In genomic region chr7:5659584-5659983, GRCh38 we compare ENCODE assay signal across 17 cellular contexts.
DNase-seq lines count a peak whose midpoint lies in the region; ATAC-seq and TF ChIP-seq lines count a peak whose summit lies in the region.
"Had no signal": no experiment of that assay in that cellular context is flagged by ENCODE, and none has a peak within 500 bp of the region (broad histone marks: within the 10 kb centered on the region; RNA-seq: fewer than 3 reads in every experiment).

No MANE protein-coding gene starts in this region.

- intact Hi-C loops in left colon (cut with DNase I, micrococcal nuclease) = no loop called here
- intact Hi-C loops in upper lobe of right lung (cut with DNase I) = no loop called here
- intact Hi-C loops in thyroid gland (cut with DNase I) = no loop called here

- DNase-seq in chondrocyte (ENCODE audit: low spot score) (peak; percentile 12), left colon (no peak), upper lobe of right lung (no peak), Kasumi-1 (lab: John Stamatoyannopoulos, UW) (no peak), thyroid gland (no peak), RKO (ENCODE audit: low spot score) (no peak)
- no peak for DNase-seq in activated CD8-positive, alpha-beta memory T cell treated with anti-CD3 and anti-CD28 coated beads, Interleukin-2, amount 10 ng/mL, durations not matched to agents 7 days and 5 days
- DNase-seq: C1 segment of cervical spinal cord; Calu3; CD4-positive, alpha-beta memory T cell; COR-L47; DMS53; DMS79 treated with DMSO at 0.1 percent for 48 hours; GF-D8; H7; HCEC 1CT had no signal

- H3K27me3 ChIP-seq in neutrophil = no peaks in the 10 kb centered on the region
- no peaks in the 10 kb centered on the region for H3K27me3 ChIP-seq in upper lobe of right lung
- H3K27me3 ChIP-seq in thyroid gland = no peaks in the 10 kb centered on the region

- 93 to 94% methylated on average over 2 of the region's 2 CpGs for WGBS in thyroid gland, 2 donors

- CTCF ChIA-PET in activated CD8-positive, alpha-beta memory T cell treated with anti-CD3 and anti-CD28 coated beads, Interleukin-2, amount 10 ng/mL, durations not matched to agents 7 days and 5 days (lab: Charles Lee) = interaction anchor here (0.6 to 2.1 kb wide), 5 partner anchors 18 to 165 kb away, joined by 3 to 6 read pairs (median 3); no protein-coding TSS in a partner anchor

- H3K4me1 ChIP-seq in neutrophil (ENCODE audit: control insufficient read depth in 1 of 2, insufficient read depth in 1 of 2, low read depth in 1 of 2, low read length in 1 of 2) (peaks cover 17 to 20% of the 10 kb centered on the region in 2 experiments), upper lobe of right lung (peaks cover 16% of the 10 kb centered on the region), thyroid gland (no peaks in the 10 kb centered on the region)

- H3K9me3 ChIP-seq in neutrophil = no peaks in the 10 kb centered on the region
- no peaks in the 10 kb centered on the region for H3K9me3 ChIP-seq in upper lobe of right lung
- no peaks in the 10 kb centered on the region for H3K9me3 ChIP-seq in thyroid gland

- no peaks in the 10 kb centered on the region for H3K9me3 Mint-ChIP-seq in chondrocyte (ENCODE audit: low read depth)
- no peaks in the 10 kb centered on the region for H3K9me3 Mint-ChIP-seq in activated CD8-positive, alpha-beta memory T cell treated with anti-CD3 and anti-CD28 coated beads, Interleukin-2, amount 10 ng/mL, durations not matched to agents 7 days and 5 days (ENCODE audit: low read depth)
- H3K9me3 Mint-ChIP-seq: CD4-positive, alpha-beta memory T cell had no signal

- no peak for TF ChIP-seq POLR2A in thyroid gland (IDR thresholded peaks at IDR 0.05)

- H3K4me3 ChIP-seq in neutrophil (ENCODE audit: low read depth in 1 of 2, low read length in 1 of 2) (no peak overlapping the region), upper lobe of right lung (no peak overlapping the region), thyroid gland (replicated peaks in 1 of 3) (no peak overlapping the region)

- peak; percentile 84 for ATAC-seq in left colon
- ATAC-seq in upper lobe of right lung = peak; percentile 62
- no peak for ATAC-seq in activated CD8-positive, alpha-beta memory T cell treated with anti-CD3 and anti-CD28 coated beads, Interleukin-2, amount 10 ng/mL, durations not matched to agents 7 days and 5 days

- TF ChIP-seq CTCF in chondrocyte (IDR thresholded peaks at IDR 0.05) = no peak
- no peak for TF ChIP-seq CTCF in neutrophil (IDR thresholded peaks at IDR 0.05)
- no peak for TF ChIP-seq CTCF in upper lobe of right lung (IDR thresholded peaks at IDR 0.05)
- TF ChIP-seq CTCF in thyroid gland (IDR thresholded peaks at IDR 0.05) = no peak

- H3K27me3 Mint-ChIP-seq in chondrocyte (ENCODE audit: low read depth) = no peaks in the 10 kb centered on the region
- H3K27me3 Mint-ChIP-seq in activated CD8-positive, alpha-beta memory T cell treated with anti-CD3 and anti-CD28 coated beads, Interleukin-2, amount 10 ng/mL, durations not matched to agents 7 days and 5 days = no peaks in the 10 kb centered on the region
- H3K27me3 Mint-ChIP-seq: CD4-positive, alpha-beta memory T cell had no signal

- H3K27ac Mint-ChIP-seq in chondrocyte (ENCODE audit: unreplicated experiment) = no peak overlapping the region
- H3K27ac Mint-ChIP-seq in activated CD8-positive, alpha-beta memory T cell treated with anti-CD3 and anti-CD28 coated beads, Interleukin-2, amount 10 ng/mL, durations not matched to agents 7 days and 5 days = no peak overlapping the region

- H3K27ac ChIP-seq in neutrophil = peak overlapping the region; percentile 13
- no peak overlapping the region for H3K27ac ChIP-seq in upper lobe of right lung
- no peak overlapping the region for H3K27ac ChIP-seq in thyroid gland

- H3K4me1 Mint-ChIP-seq in chondrocyte (ENCODE audit: low read depth) = no peaks in the 10 kb centered on the region
- peaks cover 23% of the 10 kb centered on the region for H3K4me1 Mint-ChIP-seq in activated CD8-positive, alpha-beta memory T cell treated with anti-CD3 and anti-CD28 coated beads, Interleukin-2, amount 10 ng/mL, durations not matched to agents 7 days and 5 days

- no peak overlapping the region for H3K4me3 Mint-ChIP-seq in chondrocyte (ENCODE audit: unreplicated experiment)
- H3K4me3 Mint-ChIP-seq in activated CD8-positive, alpha-beta memory T cell treated with anti-CD3 and anti-CD28 coated beads, Interleukin-2, amount 10 ng/mL, durations not matched to agents 7 days and 5 days = no peak overlapping the region
- H3K4me3 Mint-ChIP-seq: CD4-positive, alpha-beta memory T cell had no signal

- H3K36me3 ChIP-seq in neutrophil = peaks cover 28% of the 10 kb centered on the region
- peaks cover 26% of the 10 kb centered on the region for H3K36me3 ChIP-seq in upper lobe of right lung
- H3K36me3 ChIP-seq in thyroid gland = no peaks in the 10 kb centered on the region

- peaks cover 7% of the 10 kb centered on the region for H3K36me3 Mint-ChIP-seq in chondrocyte (ENCODE audit: low read depth)
- peaks cover 6% of the 10 kb centered on the region for H3K36me3 Mint-ChIP-seq in activated CD8-positive, alpha-beta memory T cell treated with anti-CD3 and anti-CD28 coated beads, Interleukin-2, amount 10 ng/mL, durations not matched to agents 7 days and 5 days
